8 cellular contexts compared by ENCODE assay signal in genomic region chr2:100246163-100247145, GRCh38.
A peak's percentile ranks its signal among the peaks of the same experiment; 100 is the strongest.
DNase-seq lines count a peak whose midpoint lies in the region; ATAC-seq and TF ChIP-seq lines count a peak whose summit lies in the region.

No MANE protein-coding gene starts in this region.

- H3K9ac ChIP-seq in HCT116 (ENCODE audit: low read length), result no peak overlapping the region

- no peaks in the 10 kb centered on the region for H3K36me3 Mint-ChIP-seq in CD14-positive monocyte

- no peak overlapping the region for H2AFZ ChIP-seq in HCT116 (ENCODE audit: low read depth, low read length, poor library complexity, severe bottlenecking)

- RAD21 ChIA-PET in HCT116 (lab: Charles Lee; ENCODE audit: low non-redundant PET in 1 of 2, low total read pairs in 2 of 2, uncharacterized antibody in 2 of 2, unreplicated experiment in 2 of 2), result interaction anchor here in 1 of 2 experiments (1.3 kb wide), 1 partner anchor 687 kb away, joined by 3 read pairs; no protein-coding TSS in a partner anchor

- H3K4me2 ChIP-seq in HCT116 (ENCODE audit: low read length), result no peak overlapping the region

- BruUV-seq in HCT116 (replicated peaks; lab: Mats Ljungman, UMichigan), result no TSS peak

- intact Hi-C loops in CD14-positive monocyte (cut with micrococcal nuclease) (loop anchor here (5.0 kb wide), 3 partner anchors 69 to 689 kb away; no protein-coding TSS in a partner anchor), HCT116 (cut with micrococcal nuclease) (no loop called here)

- no peaks in the 10 kb centered on the region for H4K20me1 ChIP-seq in HCT116 (ENCODE audit: insufficient read depth)

- no peaks in the 10 kb centered on the region for H3K9me2 ChIP-seq in HCT116 (ENCODE audit: insufficient read depth)

- H3K9me3 Mint-ChIP-seq in CD14-positive monocyte, result peaks cover 0 to 2% (median 0%) of the 10 kb centered on the region in 7 donors

- H3K4me1 ChIP-seq in HCT116 (ENCODE audit: control insufficient read depth in 1 of 2, insufficient read depth in 2 of 2, low read length in 2 of 2), result no peaks in the 10 kb centered on the region

- ATAC-seq in HCT116 (peak; percentile 64), SK-N-SH treated with all-trans-retinoic acid at 6 μM for 48 hours (peak; percentile 49; the same call in 1 of the 3 replicates), GM21619 (IDR thresholded peaks at IDR 0.05; ENCODE audit: unreplicated experiment) (no peak), HG03135 (IDR thresholded peaks at IDR 0.05; ENCODE audit: unreplicated experiment) (no peak)

- no peaks in the 10 kb centered on the region for H3K36me3 ChIP-seq in HCT116 (ENCODE audit: control insufficient read depth in 1 of 2, insufficient read depth in 2 of 2, low read length in 2 of 2)

- no peak overlapping the region for H3K4me3 Mint-ChIP-seq in CD14-positive monocyte

- peaks cover 41% of the 10 kb centered on the region for H3K4me1 Mint-ChIP-seq in CD14-positive monocyte

- TF ChIP-seq CTCF in CD14-positive monocyte (IDR thresholded peaks at IDR 0.05) (peak; percentile 89), HCT116 (IDR thresholded peaks at IDR 0.05 in 2 of 3, conservative IDR thresholded peaks at IDR 0.05 in 1 of 3; ENCODE audit: borderline replicate concordance in 1 of 3, insufficient read depth in 1 of 3, low read depth in 2 of 3, low read length in 2 of 3) (peak in 2 of 3 experiments; percentile 52 to 56; a peak in 3 of 6 replicates)

- H3K27me3 Mint-ChIP-seq in CD14-positive monocyte (ENCODE audit: low read depth in 3 of 3), result peaks cover 0 to 3% (median 0%) of the 10 kb centered on the region in 3 donors

- POLR2A ChIA-PET in HCT116 (lab: Charles Lee), result no interaction called here

- no peak overlapping the region for H3K4me3 ChIP-seq in HCT116 (replicated peaks in 1 of 2; ENCODE audit: low read depth in 1 of 2, low read length in 2 of 2)

- DNase-seq in CD14-positive monocyte (ENCODE audit: low spot score), result peak; percentile 60
- peak; percentile 13 for DNase-seq in HCT116 (ENCODE audit: low read depth, low spot score)
- DNase-seq in iPS-NIHi11 (ENCODE audit: low spot score), result peak; percentile 47
- DNase-seq in SHP77 treated with DMSO at 0.1 percent for 48 hours (lab: John Stamatoyannopoulos, UW), result no peak
- DNase-seq in activated CD4-positive, CD25-positive, alpha-beta regulatory T cell (lab: John Stamatoyannopoulos, UW), result no peak

- H3K27ac ChIP-seq in HCT116 (ENCODE audit: low read depth, low read length), result no peak overlapping the region

- H3K9me3 ChIP-seq in HCT116 (ENCODE audit: control insufficient read depth in 1 of 2, insufficient read depth in 1 of 2, low read depth in 1 of 2, low read length in 2 of 2), result no peaks in the 10 kb centered on the region

- no peak for TF ChIP-seq RAD21 in HCT116 (IDR thresholded peaks at IDR 0.05; ENCODE audit: low read depth)

- no peak for TF ChIP-seq POLR2A in HCT116 (IDR thresholded peaks at IDR 0.05; ENCODE audit: borderline replicate concordance, extremely low read depth, insufficient read depth, insufficient read length)

- CTCF ChIA-PET in HCT116 (lab: Charles Lee), result interaction anchor here (0.6 to 2.1 kb wide), 7 partner anchors 16 to 687 kb away, joined by 3 to 8 read pairs (median 5); no protein-coding TSS in a partner anchor

- peak overlapping the region in 1 of 7 donors; percentile 3 for H3K27ac Mint-ChIP-seq in CD14-positive monocyte

- H3K27me3 ChIP-seq in HCT116 (ENCODE audit: insufficient read depth, low read length), result peaks cover 2% of the 10 kb centered on the region; the same call in 1 of the 2 replicates

- no peaks in the 10 kb centered on the region for H3K79me2 ChIP-seq in HCT116 (ENCODE audit: insufficient read depth, low read length)

TF ChIP-seq in HCT116, 20 proteins besides CTCF, POLR2A, EP300 and RAD21:
- TF ChIP-seq ATF3 (IDR thresholded peaks at IDR 0.05) (no peak), FOSL1 (IDR thresholded peaks at IDR 0.05; ENCODE audit: low read depth) (no peak), EZH2phosphoT487 (IDR thresholded peaks at IDR 0.05; ENCODE audit: borderline replicate concordance) (no peak), POLR2AphosphoS5 (IDR thresholded peaks at IDR 0.05; ENCODE audit: low read depth, low read length) (no peak), EZH2 (IDR thresholded peaks at IDR 0.05) (no peak), SP1 (IDR thresholded peaks at IDR 0.05; ENCODE audit: low read depth) (no peak), ELF1 (IDR thresholded peaks at IDR 0.05; ENCODE audit: borderline replicate concordance, low read depth) (no peak), SIN3A (IDR thresholded peaks at IDR 0.05; ENCODE audit: low read depth) (no peak), ZNF274 (IDR thresholded peaks at IDR 0.05; ENCODE audit: low read depth, low read length) (no peak), ZFX (IDR thresholded peaks at IDR 0.05) (no peak), JUND (IDR thresholded peaks at IDR 0.05) (no peak)

TF ChIP-seq in SK-N-SH treated with all-trans-retinoic acid at 6 μM for 48 hours, 23 proteins besides CTCF, POLR2A, EP300 and RAD21:
- TF ChIP-seq CREB5 (CRISPR knock-in tag; IDR thresholded peaks at IDR 0.05; ENCODE audit: low read depth), result no peak
- no peak for TF ChIP-seq OSR1 (CRISPR knock-in tag; IDR thresholded peaks at IDR 0.05)
- no peak for TF ChIP-seq RARB (CRISPR knock-in tag; IDR thresholded peaks at IDR 0.05)
- no peak for TF ChIP-seq PATZ1 (CRISPR knock-in tag; IDR thresholded peaks at IDR 0.05; ENCODE audit: borderline replicate concordance)
- no peak for TF ChIP-seq ZNF565 (CRISPR knock-in tag; conservative IDR thresholded peaks at IDR 0.05; ENCODE audit: low read depth)
- no peak for TF ChIP-seq TOX (CRISPR knock-in tag; IDR thresholded peaks at IDR 0.05; ENCODE audit: borderline replicate concordance)
- no peak for TF ChIP-seq ZFP30 (CRISPR knock-in tag; IDR thresholded peaks at IDR 0.05)
- TF ChIP-seq ESRRG (CRISPR knock-in tag; IDR thresholded peaks at IDR 0.05), result no peak
- no peak for TF ChIP-seq ZNF70 (CRISPR knock-in tag; IDR thresholded peaks at IDR 0.05)
- TF ChIP-seq GLIS3 (CRISPR knock-in tag; IDR thresholded peaks at IDR 0.05), result no peak
- no peak for TF ChIP-seq CSDC2 (CRISPR knock-in tag; IDR thresholded peaks at IDR 0.05)
- no peak for TF ChIP-seq SNAI2 (CRISPR knock-in tag; IDR thresholded peaks at IDR 0.05)
- no peak for TF ChIP-seq CSRNP3 (CRISPR knock-in tag; IDR thresholded peaks at IDR 0.05)
- TF ChIP-seq POU6F1 (CRISPR knock-in tag; IDR thresholded peaks at IDR 0.05; ENCODE audit: borderline replicate concordance, low read depth), result no peak
- no peak for TF ChIP-seq TCF4 (CRISPR knock-in tag; IDR thresholded peaks at IDR 0.05; ENCODE audit: borderline replicate concordance)
- TF ChIP-seq BACH2 (CRISPR knock-in tag; IDR thresholded peaks at IDR 0.05; ENCODE audit: borderline replicate concordance), result no peak

Comparison
In these comparisons a context has a peak if more than half of its experiments do, and no peak if none do; other contexts are left out.
1. DNase-seq: peak in CD14-positive monocyte (single experiment), HCT116 (single experiment) and iPS-NIHi11 (single experiment); none in SHP77 treated with DMSO at 0.1 percent for 48 hours (single experiment) and activated CD4-positive, CD25-positive, alpha-beta regulatory T cell (0 of 4).
2. ATAC-seq: peak in HCT116 (single experiment) and SK-N-SH treated with all-trans-retinoic acid at 6 μM for 48 hours (single experiment); none in GM21619 (single experiment) and HG03135 (single experiment).